In the genomic region with DNA sequence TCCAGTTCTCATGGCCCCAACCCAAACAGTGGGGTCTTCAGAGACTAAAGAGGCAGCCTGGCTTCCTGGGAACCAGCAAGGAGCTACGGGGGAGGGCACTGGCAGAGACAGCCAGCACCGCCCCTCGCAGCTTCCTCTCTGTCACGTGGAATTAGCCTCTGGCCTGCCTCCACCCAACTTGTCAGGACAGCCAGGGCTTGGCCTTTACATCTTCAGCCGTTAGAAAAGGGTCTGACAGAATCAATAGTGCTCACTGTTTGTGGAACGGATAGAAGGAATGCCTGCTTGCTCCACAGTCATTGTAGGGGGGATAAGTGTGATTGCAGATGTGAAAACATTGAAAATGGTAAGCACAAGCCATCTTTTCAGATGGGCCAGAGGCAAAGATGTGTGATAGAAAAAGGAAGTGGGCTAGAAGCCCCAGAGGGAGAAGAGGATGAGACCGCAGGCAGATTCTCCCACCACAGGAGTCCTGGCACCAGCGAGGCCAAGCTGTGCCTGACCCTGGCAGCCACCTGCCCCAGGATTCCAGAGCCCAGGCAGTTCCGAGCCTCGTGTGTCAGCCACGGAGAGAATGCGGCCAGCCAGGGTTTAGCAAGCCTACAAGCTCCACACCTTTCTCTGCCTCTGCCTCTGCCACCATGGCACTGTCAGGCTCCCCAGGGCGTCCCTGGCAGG, we compare ENCODE assay signal across 10 cellular contexts. TPM values are rescaled to one million over a fixed set of nuclear protein-coding genes. Genes with fewer than 3 reads are reported as not detected.
DNase-seq lines count a peak whose midpoint lies in the region; ATAC-seq and TF ChIP-seq lines count a peak whose summit lies in the region.
"Had no signal": no experiment of that assay in that cellular context is flagged by ENCODE, and none has a peak within 500 bp of the region (broad histone marks: within the 10 kb centered on the region; RNA-seq: fewer than 3 reads in every experiment).

No MANE protein-coding gene starts in this region.

- ATAC-seq in T-helper 17 cell (no peak), HG02870 (IDR thresholded peaks at IDR 0.05; ENCODE audit: unreplicated experiment) (no peak), HG03139 (IDR thresholded peaks at IDR 0.05; ENCODE audit: unreplicated experiment) (no peak)

- no peak for TF ChIP-seq CTCF in glutamatergic neuron (IDR thresholded peaks at IDR 0.05; ENCODE audit: partially characterized antibody, unreplicated experiment)
- no peak for TF ChIP-seq CTCF in osteocyte (IDR thresholded peaks at IDR 0.05)

- DNase-seq in DMS 273 (lab: John Stamatoyannopoulos, UW; ENCODE audit: unreplicated experiment) = peak; percentile 88
- DNase-seq in T-helper 17 cell = no peak
- DNase-seq in glutamatergic neuron = no peak
- no peak for DNase-seq in osteocyte (ENCODE audit: extremely low spot score, unreplicated experiment)
- DNase-seq in COR-L47 (lab: John Stamatoyannopoulos, UW) = no peak
- DNase-seq in NCI-H2081 (lab: John Stamatoyannopoulos, UW) = no peak
- DNase-seq: NCI-H1417 had no signal

- H3K27me3 Mint-ChIP-seq in T-helper 17 cell = peaks cover 7% of the 10 kb centered on the region
- peaks cover 9% of the 10 kb centered on the region for H3K27me3 Mint-ChIP-seq in glutamatergic neuron (ENCODE audit: unreplicated experiment)
- no peaks in the 10 kb centered on the region for H3K27me3 Mint-ChIP-seq in osteocyte (ENCODE audit: unreplicated experiment)

- H3K36me3 Mint-ChIP-seq in T-helper 17 cell (ENCODE audit: low read depth) (peaks cover 4% of the 10 kb centered on the region), glutamatergic neuron (ENCODE audit: unreplicated experiment) (peaks cover 12% of the 10 kb centered on the region), osteocyte (ENCODE audit: unreplicated experiment) (peaks cover 7% of the 10 kb centered on the region)

- H3K9me3 Mint-ChIP-seq in glutamatergic neuron (ENCODE audit: unreplicated experiment) = peaks cover 2% of the 10 kb centered on the region
- no peaks in the 10 kb centered on the region for H3K9me3 Mint-ChIP-seq in osteocyte (ENCODE audit: unreplicated experiment)
- H3K9me3 Mint-ChIP-seq: activated naive CD4-positive, alpha-beta T cell treated with anti-CD3 and anti-CD28 coated beads, Interleukin-2, amount 50 U/mL, for 24 hours had no signal

- H3K27ac Mint-ChIP-seq in T-helper 17 cell (no peak overlapping the region), glutamatergic neuron (ENCODE audit: unreplicated experiment) (peak overlapping the region; percentile 13), osteocyte (ENCODE audit: unreplicated experiment) (peak overlapping the region; percentile 67)
- H3K27ac Mint-ChIP-seq: activated naive CD4-positive, alpha-beta T cell treated with anti-CD3 and anti-CD28 coated beads, Interleukin-2, amount 50 U/mL, for 24 hours had no signal

- H3K9me3 ChIP-seq in T-helper 17 cell (ENCODE audit: control insufficient read depth, low read length, poor library complexity, severe bottlenecking) = no peaks in the 10 kb centered on the region

- H3K4me1 Mint-ChIP-seq in T-helper 17 cell (peaks cover 9% of the 10 kb centered on the region), glutamatergic neuron (ENCODE audit: low read depth, unreplicated experiment) (peaks cover 11% of the 10 kb centered on the region), osteocyte (ENCODE audit: unreplicated experiment) (peaks cover 26% of the 10 kb centered on the region)

- H3K4me3 Mint-ChIP-seq in T-helper 17 cell (peak overlapping the region; percentile 66), glutamatergic neuron (ENCODE audit: unreplicated experiment) (peak overlapping the region; percentile 13), osteocyte (ENCODE audit: unreplicated experiment) (no peak overlapping the region)

RNA-seq across cellular contexts. Expression of a gene that starts 18.6 kb away (rescaled TPM):
- total RNA-seq in T-helper 17 cell (not detected), glutamatergic neuron (ENCODE audit: unreplicated experiment) (0.12 TPM), osteocyte (0.10 and 0.13 TPM in 2 replicates)

RNA-seq across cellular contexts. Expression of a gene that starts 31.7 kb away (rescaled TPM):
- total RNA-seq in T-helper 17 cell = 1 to 10 TPM; 4.5 to 8.7 TPM
- 12.1 TPM for total RNA-seq in glutamatergic neuron (ENCODE audit: unreplicated experiment)
- 9.1 and 11.2 TPM in 2 replicates for total RNA-seq in osteocyte

RNA-seq across cellular contexts. Expression of a gene that starts 52.3 kb away (rescaled TPM):
- total RNA-seq in T-helper 17 cell = not detected
- total RNA-seq in glutamatergic neuron (ENCODE audit: unreplicated experiment) = not detected
- not detected in 2 replicates for total RNA-seq in osteocyte
